ENCODE assay signal across 10 cellular contexts in the genomic region with DNA sequence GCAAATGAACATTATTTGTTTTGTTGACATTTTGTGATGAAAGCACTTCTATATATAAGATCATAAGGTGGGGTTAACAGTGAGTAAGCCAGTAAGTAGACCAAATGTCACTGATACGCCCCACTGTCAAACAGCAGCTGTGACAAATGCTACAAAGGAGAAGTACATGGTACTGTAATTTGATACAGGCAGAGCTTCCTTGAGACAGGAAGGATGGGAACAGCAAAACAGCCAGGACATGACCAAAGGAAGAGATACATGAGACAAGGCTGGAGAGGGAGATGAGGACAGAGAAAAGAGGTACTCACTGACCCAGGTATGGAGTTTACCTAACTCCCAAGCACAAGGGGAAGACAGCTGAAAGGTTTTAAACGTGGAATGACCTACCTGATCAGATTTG.
A peak's percentile ranks its signal among the peaks of the same experiment; 100 is the strongest.
DNase-seq lines count a peak whose midpoint lies in the region; ATAC-seq and TF ChIP-seq lines count a peak whose summit lies in the region.
"Had no signal": no experiment of that assay in that cellular context is flagged by ENCODE, and none has a peak within 500 bp of the region (broad histone marks: within the 10 kb centered on the region; RNA-seq: fewer than 3 reads in every experiment).

No MANE protein-coding gene starts in this region.

- H3K9me3 ChIP-seq in DND-41 (ENCODE audit: insufficient read depth, low read length, severe bottlenecking) (peaks cover 8% of the 10 kb centered on the region), aorta (ENCODE audit: control insufficient read depth, low read length) (no peaks in the 10 kb centered on the region)
- H3K9me3 ChIP-seq: SJSA1 had no signal

- 79 to 87% methylated on average over 2 of the region's 2 CpGs for WGBS in aorta, 2 donors

- H2AFZ ChIP-seq in DND-41 (ENCODE audit: low read depth, low read length) (no peak overlapping the region), KMS-11 (ENCODE audit: low read depth) (no peak overlapping the region)
- H2AFZ ChIP-seq: parathyroid adenoma had no signal

- H3K27me3 ChIP-seq in DND-41 (ENCODE audit: insufficient read depth, low read length, poor library complexity) (no peaks in the 10 kb centered on the region), KMS-11 (ENCODE audit: insufficient read depth, low read depth) (no peaks in the 10 kb centered on the region), aorta (ENCODE audit: control insufficient read depth in 1 of 2, insufficient read depth in 2 of 2, low read length in 1 of 2) (no peaks in the 10 kb centered on the region)
- H3K27me3 ChIP-seq: SJSA1 had no signal

- peak overlapping the region; percentile 63 for H3K4me2 ChIP-seq in DND-41 (ENCODE audit: insufficient read depth, low read length)
- H3K4me2 ChIP-seq in KMS-11 = peak overlapping the region; percentile 0; the same call in 1 of the 2 replicates

- peaks cover 75% of the 10 kb centered on the region for H3K4me1 ChIP-seq in DND-41 (ENCODE audit: insufficient read depth, low read length)
- H3K4me1 ChIP-seq in KMS-11 (ENCODE audit: low read depth, poor library complexity, severe bottlenecking) = peaks cover 79% of the 10 kb centered on the region
- H3K4me1 ChIP-seq in aorta (ENCODE audit: control insufficient read depth in 1 of 2, insufficient read depth in 2 of 2, low read length in 2 of 2) = peaks cover 0 to 1% of the 10 kb centered on the region in 2 donors
- H3K4me1 ChIP-seq: SJSA1 had no signal

- intact Hi-C loops in aorta (cut with DNase I) = no loop called here
- intact Hi-C loops in posterior vena cava (cut with DNase I) = no loop called here

- H3K36me3 ChIP-seq in DND-41 (ENCODE audit: insufficient read depth, low read length) = peaks cover 42% of the 10 kb centered on the region
- H3K36me3 ChIP-seq in KMS-11 (ENCODE audit: insufficient read depth) = no peaks in the 10 kb centered on the region
- no peaks in the 10 kb centered on the region for H3K36me3 ChIP-seq in aorta (ENCODE audit: control insufficient read depth in 1 of 2, insufficient read depth in 2 of 2, low read length in 1 of 2)
- H3K36me3 ChIP-seq: SJSA1 had no signal

- no peak for ATAC-seq in DND-41 (ENCODE audit: insufficient read depth, low read depth)
- peak; percentile 21 for ATAC-seq in left lobe of liver
- ATAC-seq in HG02852 (IDR thresholded peaks at IDR 0.05; ENCODE audit: unreplicated experiment) = no peak
- no peak for ATAC-seq in aorta (ENCODE audit: low FRiP score)

- H3K9ac ChIP-seq in DND-41 (ENCODE audit: low read depth, low read length) = 0 out of 2 replicates have a peak overlapping the region, but pooled peaks have one; percentile 56
- no peak overlapping the region for H3K9ac ChIP-seq in KMS-11
- H3K9ac ChIP-seq: parathyroid adenoma had no signal

- TF ChIP-seq CTCF in DND-41 (IDR thresholded peaks at IDR 0.05; ENCODE audit: borderline replicate concordance, extremely low read depth, low read length, poor library complexity, severe bottlenecking) = no peak
- no peak for TF ChIP-seq CTCF in KMS-11 (conservative IDR thresholded peaks at IDR 0.05; ENCODE audit: low read depth, low read length)

- DNase-seq in DND-41 = no peak
- DNase-seq in SW480 (ENCODE audit: low spot score) = peak; percentile 83
- DNase-seq in left lobe of liver (ENCODE audit: low spot score) = no peak
- no peak for DNase-seq in aorta
- DNase-seq in T1000 (lab: John Stamatoyannopoulos, UW) = no peak
- DNase-seq in posterior vena cava (ENCODE audit: low spot score) = no peak

- H3K4me3 ChIP-seq in DND-41 (ENCODE audit: low read depth in 1 of 2, low read length in 2 of 2) = peak overlapping the region in 1 of 2 experiments; percentile 60; a peak in 2 of 4 replicates
- no peak overlapping the region for H3K4me3 ChIP-seq in KMS-11 (IDR thresholded peaks at IDR 0.05; ENCODE audit: insufficient read depth, low read depth, low read length)
- no peak overlapping the region for H3K4me3 ChIP-seq in aorta (ENCODE audit: low read length in 2 of 2)
- H3K4me3 ChIP-seq: SJSA1 had no signal

- peak overlapping the region; percentile 71 for H3K27ac ChIP-seq in DND-41 (ENCODE audit: low read length)
- no peak overlapping the region for H3K27ac ChIP-seq in KMS-11
- H3K27ac ChIP-seq in aorta (ENCODE audit: low read depth in 1 of 2, low read length in 2 of 2) = no peak overlapping the region
- H3K27ac ChIP-seq: parathyroid adenoma, SJSA1 had no signal

- peaks cover 95% of the 10 kb centered on the region for H3K79me2 ChIP-seq in DND-41 (ENCODE audit: insufficient read depth, low read length)
- peaks cover 95% of the 10 kb centered on the region for H3K79me2 ChIP-seq in KMS-11 (ENCODE audit: insufficient read depth, low read depth)

- peaks cover 21% of the 10 kb centered on the region for H4K20me1 ChIP-seq in DND-41 (ENCODE audit: insufficient read depth, low read length)
- peaks cover 5% of the 10 kb centered on the region; the same call in 1 of the 2 replicates for H4K20me1 ChIP-seq in KMS-11 (ENCODE audit: insufficient read depth)
